In genomic region chr20:4038047-4038459, GRCh38 we compare ENCODE assay signal across 8 cellular contexts. TPM values are rescaled to one million over a fixed set of nuclear protein-coding genes. Genes with fewer than 3 reads are reported as not detected.
A peak's percentile ranks its signal among the peaks of the same experiment; 100 is the strongest.
DNase-seq lines count a peak whose midpoint lies in the region; ATAC-seq and TF ChIP-seq lines count a peak whose summit lies in the region.

No MANE protein-coding gene starts in this region.

- H3K4me3 Mint-ChIP-seq in activated T-helper 2 cell treated with anti-CD3 and anti-CD28 coated beads, Interferon-gamma antibody, Interleukin-2, Interleukin-4, amounts not matched to agents 10 μg/mL and 5 μg/mL and 100 μg/mL, durations not matched to agents 14 hours and 24 hours and 36 hours (ENCODE audit: low read depth): peak overlapping the region; percentile 82

- H3K4me1 Mint-ChIP-seq in activated T-helper 2 cell treated with anti-CD3 and anti-CD28 coated beads, Interferon-gamma antibody, Interleukin-2, Interleukin-4, amounts not matched to agents 10 μg/mL and 5 μg/mL and 100 μg/mL, durations not matched to agents 14 hours and 24 hours and 36 hours (ENCODE audit: low read depth): peaks cover 33% of the 10 kb centered on the region

- POLR2A ChIA-PET in RWPE1 (lab: Yijun Ruan, JAX; ENCODE audit: low non-redundant PET): no interaction called here

- H3K27me3 Mint-ChIP-seq in activated T-helper 2 cell treated with anti-CD3 and anti-CD28 coated beads, Interferon-gamma antibody, Interleukin-2, Interleukin-4, amounts not matched to agents 10 μg/mL and 5 μg/mL and 100 μg/mL, durations not matched to agents 14 hours and 24 hours and 36 hours (ENCODE audit: low read depth): no peaks in the 10 kb centered on the region

- H3K27ac ChIP-seq in RWPE1 (peak overlapping the region; percentile 77), heart right ventricle (peak overlapping the region in 4 of 10 donors; percentile 3 to 82 (median 24)), dorsolateral prefrontal cortex (no peak overlapping the region)

- peak; percentile 58 for TF ChIP-seq POLR2A in GM19193 (IDR thresholded peaks at IDR 0.05; ENCODE audit: extremely low read depth, insufficient read depth, insufficient read length)

- peaks cover 0 to 4% (median 0%) of the 10 kb centered on the region in 11 donors for H3K9me3 ChIP-seq in heart right ventricle

- 20 to 21% methylated on average over 8 of the region's 8 CpGs for WGBS in heart right ventricle, 2 donors

- DNase-seq in AG10803 (ENCODE audit: low read depth): peak; percentile 87
- peak; percentile 43 for DNase-seq in RWPE1 (ENCODE audit: low spot score)
- peak; percentile 88 for DNase-seq in activated T-helper 2 cell treated with anti-CD3 and anti-CD28 coated beads, Interferon-gamma antibody, Interleukin-2, Interleukin-4, amounts not matched to agents 10 μg/mL and 5 μg/mL and 100 μg/mL, durations not matched to agents 14 hours and 24 hours and 36 hours (ENCODE audit: low spot score)
- DNase-seq in heart right ventricle: peak; percentile 61 to 72
- DNase-seq in stimulated activated CD4-positive, alpha-beta T cell treated with anti-CD3 and anti-CD28 coated beads, Interleukin-12 subunit alpha, Interleukin-12 subunit beta, amount 100 ng/mL, for 4 hours: peak; percentile 56
- DNase-seq in dorsolateral prefrontal cortex: no peak

- no peaks in the 10 kb centered on the region for H3K36me3 ChIP-seq in heart right ventricle

- intact Hi-C loops in activated T-helper 2 cell treated with anti-CD3 and anti-CD28 coated beads, Interferon-gamma antibody, Interleukin-2, Interleukin-4, amounts not matched to agents 10 μg/mL and 5 μg/mL and 100 μg/mL, durations not matched to agents 14 hours and 24 hours and 36 hours (cut with micrococcal nuclease): loop anchor here (1.0 kb wide), 1 partner anchor 44 kb away; no protein-coding TSS in a partner anchor
- intact Hi-C loops in heart right ventricle (cut with DNase I): no loop called here
- intact Hi-C loops in dorsolateral prefrontal cortex (cut with DNase I): no loop called here

- H3K4me1 ChIP-seq in heart right ventricle: peaks cover 0 to 28% (median 7%) of the 10 kb centered on the region in 9 donors

- H3K27me3 ChIP-seq in heart right ventricle (peaks cover 0 to 3% (median 0%) of the 10 kb centered on the region in 7 donors), dorsolateral prefrontal cortex (no peaks in the 10 kb centered on the region)

- H3K36me3 Mint-ChIP-seq in activated T-helper 2 cell treated with anti-CD3 and anti-CD28 coated beads, Interferon-gamma antibody, Interleukin-2, Interleukin-4, amounts not matched to agents 10 μg/mL and 5 μg/mL and 100 μg/mL, durations not matched to agents 14 hours and 24 hours and 36 hours (ENCODE audit: low read depth): peaks cover 3% of the 10 kb centered on the region

- ATAC-seq in HG03196 (IDR thresholded peaks at IDR 0.05; ENCODE audit: unreplicated experiment): peak; percentile 89
- peak; percentile 69 to 88 (median 87) for ATAC-seq in heart right ventricle

- H3K27ac Mint-ChIP-seq in activated T-helper 2 cell treated with anti-CD3 and anti-CD28 coated beads, Interferon-gamma antibody, Interleukin-2, Interleukin-4, amounts not matched to agents 10 μg/mL and 5 μg/mL and 100 μg/mL, durations not matched to agents 14 hours and 24 hours and 36 hours: peak overlapping the region; percentile 99

- peaks cover 9% of the 10 kb centered on the region for H3K9me3 Mint-ChIP-seq in activated T-helper 2 cell treated with anti-CD3 and anti-CD28 coated beads, Interferon-gamma antibody, Interleukin-2, Interleukin-4, amounts not matched to agents 10 μg/mL and 5 μg/mL and 100 μg/mL, durations not matched to agents 14 hours and 24 hours and 36 hours

- CTCF ChIA-PET in RWPE1 (lab: Yijun Ruan, JAX): interaction anchor here (1.1 kb wide), 1 partner anchor 47 kb away, joined by 4 read pairs; no protein-coding TSS in a partner anchor

- H3K4me3 ChIP-seq in AG10803 (ENCODE audit: low read length): no peak overlapping the region; the same call in 1 of the 2 replicates
- no peak overlapping the region for H3K4me3 ChIP-seq in heart right ventricle
- no peak overlapping the region for H3K4me3 ChIP-seq in dorsolateral prefrontal cortex

- no peak for TF ChIP-seq CTCF in AG10803 (conservative IDR thresholded peaks at IDR 0.05; ENCODE audit: low read length)
- no peak for TF ChIP-seq CTCF in RWPE1 (conservative IDR thresholded peaks at IDR 0.05; ENCODE audit: low read depth)
- TF ChIP-seq CTCF in heart right ventricle (IDR thresholded peaks at IDR 0.05): no peak
- no peak for TF ChIP-seq CTCF in dorsolateral prefrontal cortex (IDR thresholded peaks at IDR 0.05 in 54 of 56, conservative IDR thresholded peaks at IDR 0.05 in 2 of 56; ENCODE audit: low read depth in 1 of 56, partially characterized antibody in 56 of 56)

RNA-seq across cellular contexts. Expression of gene RNF24, which starts 22.7 kb away (rescaled TPM):
- 15.8 and 17.7 TPM in 2 replicates for total RNA-seq in activated T-helper 2 cell treated with anti-CD3 and anti-CD28 coated beads, Interferon-gamma antibody, Interleukin-2, Interleukin-4, amounts not matched to agents 10 μg/mL and 5 μg/mL and 100 μg/mL, durations not matched to agents 14 hours and 24 hours and 36 hours
- total RNA-seq in heart right ventricle (10 to 100 TPM in 1 of 10 donors, 1 to 10 TPM in 9; 2.9 to 12.9 (median 5.0) TPM), dorsolateral prefrontal cortex (10 to 100 TPM; 25.7 to 63.7 (median 39.6) TPM)
- polyA plus RNA-seq in heart right ventricle: 1 to 10 TPM; 2.1 to 4.2 TPM

Comparison
In these comparisons a context has a peak if more than half of its experiments do, and no peak if none do; other contexts are left out.
1. DNase-seq: peak in AG10803 (single experiment), RWPE1 (single experiment), activated T-helper 2 cell treated with anti-CD3 and anti-CD28 coated beads, Interferon-gamma antibody, Interleukin-2, Interleukin-4, amounts not matched to agents 10 μg/mL and 5 μg/mL and 100 μg/mL, durations not matched to agents 14 hours and 24 hours and 36 hours (single experiment), heart right ventricle (2 of 2) and stimulated activated CD4-positive, alpha-beta T cell treated with anti-CD3 and anti-CD28 coated beads, Interleukin-12 subunit alpha, Interleukin-12 subunit beta, amount 100 ng/mL, for 4 hours (single experiment); none in dorsolateral prefrontal cortex (0 of 10).